ENCODE assay signal across 9 cellular contexts in the genomic region with DNA sequence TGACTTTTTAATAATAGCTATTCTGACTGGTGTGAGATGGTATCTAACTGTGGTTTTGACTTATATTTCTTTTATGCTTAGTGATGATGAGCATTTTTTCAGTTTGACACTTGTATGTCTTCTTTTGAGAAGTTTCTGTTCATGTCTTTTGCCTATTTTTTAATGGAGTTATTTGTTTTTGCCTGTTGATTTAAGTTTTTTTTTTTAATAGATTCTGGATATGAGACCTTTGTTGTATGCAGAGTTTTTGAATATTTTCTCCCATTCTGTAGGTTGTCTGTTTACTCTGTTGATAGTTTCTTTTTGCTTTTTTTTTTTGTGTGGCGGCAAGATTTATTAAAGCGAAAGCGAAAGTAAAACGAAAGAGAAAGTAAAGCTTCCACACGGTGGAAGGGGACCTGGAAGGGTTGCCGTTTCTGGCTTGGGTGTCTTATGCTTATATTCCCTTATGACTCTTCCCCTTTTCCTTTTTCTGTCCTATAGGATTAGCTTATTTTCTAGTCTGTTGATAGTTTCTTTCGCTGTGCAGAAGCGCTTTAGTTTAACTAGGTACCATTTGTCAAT.
DNase-seq lines count a peak whose midpoint lies in the region; ATAC-seq, FAIRE-seq and TF ChIP-seq lines count a peak whose summit lies in the region.
"Had no signal": no experiment of that assay in that cellular context is flagged by ENCODE, and none has a peak within 500 bp of the region (broad histone marks: within the 10 kb centered on the region; RNA-seq: fewer than 3 reads in every experiment).

No MANE protein-coding gene starts in this region.

- FAIRE-seq in RCC 7860 (lab: Jason Lieb, UNC) (no peak), endometrium (lab: Jason Lieb, UNC) (peak; percentile 29)
- FAIRE-seq: frontal cortex had no signal

- H2AFZ ChIP-seq in SK-N-SH (ENCODE audit: low read depth), result peak overlapping the region; percentile 69
- H2AFZ ChIP-seq in smooth muscle cell (ENCODE audit: low read depth), result peak overlapping the region; percentile 66

- POLR2A ChIA-PET in SK-N-SH (lab: Yijun Ruan, JAX), result no interaction called here

- ATAC-seq in SK-N-SH treated with all-trans-retinoic acid at 6 μM for 48 hours (no peak), GM18519 (IDR thresholded peaks at IDR 0.05; ENCODE audit: low FRiP score, unreplicated experiment) (no peak), esophagus mucosa (no peak)

- H3K27me3 ChIP-seq in SK-N-SH (ENCODE audit: insufficient read depth) (no peaks in the 10 kb centered on the region), smooth muscle cell (ENCODE audit: low read depth) (no peaks in the 10 kb centered on the region)

- H3K4me2 ChIP-seq in SK-N-SH, result no peak overlapping the region
- H3K4me2 ChIP-seq in smooth muscle cell, result no peak overlapping the region

- no peak for TF ChIP-seq EP300 in SK-N-SH (IDR thresholded peaks at IDR 0.05; ENCODE audit: borderline replicate concordance in 1 of 2, low read depth in 1 of 2, low read length in 1 of 2)

- no peak for TF ChIP-seq CTCF in SK-N-SH (IDR thresholded peaks at IDR 0.05)
- TF ChIP-seq CTCF in smooth muscle cell (IDR thresholded peaks at IDR 0.05; ENCODE audit: borderline replicate concordance, insufficient read depth, poor library complexity, severe bottlenecking), result no peak

- H3K27ac ChIP-seq in SK-N-SH (ENCODE audit: low read depth in 2 of 2, low read length in 1 of 2), result no peak overlapping the region
- H3K27ac ChIP-seq in smooth muscle cell (ENCODE audit: low read depth), result no peak overlapping the region

- H3K4me1 ChIP-seq in SK-N-SH (ENCODE audit: control insufficient read depth in 1 of 2, insufficient read depth in 2 of 2, low read depth in 1 of 2, low read length in 1 of 2) (no peaks in the 10 kb centered on the region), smooth muscle cell (ENCODE audit: low read depth) (no peaks in the 10 kb centered on the region)

- no peak for DNase-seq in SK-N-SH
- peak; percentile 15 for DNase-seq in RCC 7860 (ENCODE audit: low spot score)
- no peak for DNase-seq in smooth muscle cell (lab: John Stamatoyannopoulos, UW; ENCODE audit: unreplicated experiment)
- DNase-seq in occipital lobe (lab: John Stamatoyannopoulos, UW), result no peak

- no peaks in the 10 kb centered on the region for H3K9me3 ChIP-seq in SK-N-SH
- no peaks in the 10 kb centered on the region for H3K9me3 ChIP-seq in smooth muscle cell (replicated peaks; ENCODE audit: low read depth)

- 61% methylated on average over 8 of the region's 8 CpGs for WGBS in SK-N-SH (ENCODE audit: low lambda C conversion rate)
- WGBS in smooth muscle cell (ENCODE audit: low lambda C conversion rate), result 90% methylated on average over 8 of the region's 8 CpGs

- CTCF ChIA-PET in SK-N-SH (lab: Yijun Ruan, JAX), result interaction anchor here (0.9 to 1.3 kb wide), 2 partner anchors 17 to 118 kb away, joined by 3 read pairs; no protein-coding TSS in a partner anchor

- H3K9ac ChIP-seq in SK-N-SH (no peak overlapping the region), smooth muscle cell (ENCODE audit: low read depth) (no peak overlapping the region)

- H3F3A ChIP-seq in SK-N-SH (replicated peaks; ENCODE audit: insufficient read depth) (no peaks in the 10 kb centered on the region), smooth muscle cell (ENCODE audit: low read depth) (no peaks in the 10 kb centered on the region)

- H3K79me2 ChIP-seq in SK-N-SH (ENCODE audit: insufficient read depth), result no peaks in the 10 kb centered on the region
- no peaks in the 10 kb centered on the region for H3K79me2 ChIP-seq in smooth muscle cell (ENCODE audit: low read depth)

- H3K36me3 ChIP-seq in SK-N-SH (replicated peaks in 1 of 2; ENCODE audit: control insufficient read depth in 1 of 2, insufficient read depth in 2 of 2, low read length in 1 of 2) (no peaks in the 10 kb centered on the region), smooth muscle cell (ENCODE audit: low read depth) (no peaks in the 10 kb centered on the region)

- no peak overlapping the region for H3K4me3 ChIP-seq in SK-N-SH (ENCODE audit: low read depth in 2 of 2, low read length in 1 of 2)
- peak overlapping the region; percentile 6 for H3K4me3 ChIP-seq in smooth muscle cell

- no peaks in the 10 kb centered on the region for H3K9me2 ChIP-seq in SK-N-SH

- no peaks in the 10 kb centered on the region for H4K20me1 ChIP-seq in SK-N-SH (ENCODE audit: insufficient read depth)
- no peaks in the 10 kb centered on the region for H4K20me1 ChIP-seq in smooth muscle cell (ENCODE audit: low read depth)

- TF ChIP-seq RAD21 in SK-N-SH (IDR thresholded peaks at IDR 0.05; ENCODE audit: low read length), result no peak

TF ChIP-seq in SK-N-SH, 30 proteins besides CTCF, POLR2A, EP300 and RAD21:
- TF ChIP-seq NFIC (IDR thresholded peaks at IDR 0.05; ENCODE audit: borderline replicate concordance) (no peak), TEAD4 (IDR thresholded peaks at IDR 0.05; ENCODE audit: borderline replicate concordance, insufficient read depth) (no peak), TCF12 (IDR thresholded peaks at IDR 0.05) (no peak), NRF1 (IDR thresholded peaks at IDR 0.05; ENCODE audit: low read depth, low read length) (no peak), ZBTB33 (IDR thresholded peaks at IDR 0.05; ENCODE audit: borderline replicate concordance, low read depth) (no peak)
TF ChIP-seq in SK-N-SH: peak in this region for 0.

TF ChIP-seq in SK-N-SH treated with all-trans-retinoic acid at 6 μM for 48 hours, 23 proteins besides CTCF, POLR2A, EP300 and RAD21:
- TF ChIP-seq TCF4 (CRISPR knock-in tag; IDR thresholded peaks at IDR 0.05; ENCODE audit: borderline replicate concordance) (no peak), OSR1 (CRISPR knock-in tag; IDR thresholded peaks at IDR 0.05) (no peak)
TF ChIP-seq in SK-N-SH treated with all-trans-retinoic acid at 6 μM for 48 hours: peak in this region for 0.
